In genomic region chr17:50931003-50931878, GRCh38 we compare ENCODE assay signal across 1 cellular context.
TF ChIP-seq lines count a peak whose summit lies in the region.

No MANE protein-coding gene starts in this region.

TF ChIP-seq in A549, 52 proteins besides CTCF, POLR2A, EP300 and RAD21 (continued from another document):
- TF ChIP-seq MAX (IDR thresholded peaks at IDR 0.05) (peak; percentile 86), JUNB (IDR thresholded peaks at IDR 0.05) (no peak), TP53 (CRISPR knock-in tag; IDR thresholded peaks at IDR 0.05) (peak; percentile 89), HEYL (CRISPR knock-in tag; IDR thresholded peaks at IDR 0.05) (peak; percentile 75; the same call in 1 of the 2 replicates), NR3C1 (IDR thresholded peaks at IDR 0.05) (no peak), ELK1 (IDR thresholded peaks at IDR 0.05; ENCODE audit: low read depth, low read length) (no peak), TFCP2L1 (CRISPR knock-in tag; IDR thresholded peaks at IDR 0.05) (peak; percentile 16; the same call in 1 of the 2 replicates), SREBF2 (IDR thresholded peaks at IDR 0.05) (no peak), USF2 (IDR thresholded peaks at IDR 0.05) (no peak), REST (IDR thresholded peaks at IDR 0.05) (no peak), GATA3 (IDR thresholded peaks at IDR 0.05; ENCODE audit: borderline replicate concordance) (0 out of 2 replicates have a peak, but pooled peaks have one; percentile 45), ZFP36 (IDR thresholded peaks at IDR 0.05; ENCODE audit: borderline replicate concordance, partially characterized antibody) (no peak), KDM1A (IDR thresholded peaks at IDR 0.05; ENCODE audit: low read depth) (no peak), NFE2L2 (conservative IDR thresholded peaks at IDR 0.05; ENCODE audit: low read length) (no peak), HOXB5 (CRISPR knock-in tag; IDR thresholded peaks at IDR 0.05) (peak; percentile 65), HOXB13 (CRISPR knock-in tag; IDR thresholded peaks at IDR 0.05; ENCODE audit: low read depth) (peak; percentile 93; the same call in 1 of the 2 replicates), MAFK (IDR thresholded peaks at IDR 0.05; ENCODE audit: partially characterized antibody) (no peak), MYC (IDR thresholded peaks at IDR 0.05; ENCODE audit: borderline replicate concordance, low read length) (no peak), EHMT2 (IDR thresholded peaks at IDR 0.05; ENCODE audit: low read depth) (no peak), FOXS1 (CRISPR knock-in tag; IDR thresholded peaks at IDR 0.05) (no peak), CHD4 (IDR thresholded peaks at IDR 0.05; ENCODE audit: borderline replicate concordance) (no peak), FOSB (CRISPR knock-in tag; IDR thresholded peaks at IDR 0.05) (no peak; the same call in 1 of the 2 replicates), ATOH8 (CRISPR knock-in tag; IDR thresholded peaks at IDR 0.05; ENCODE audit: low read depth) (peak; percentile 94), CBX8 (IDR thresholded peaks at IDR 0.05) (no peak), RARB (CRISPR knock-in tag; IDR thresholded peaks at IDR 0.05) (no peak), KDM5A (IDR thresholded peaks at IDR 0.05) (no peak), SMC3 (IDR thresholded peaks at IDR 0.05) (peak; percentile 9; the same call in 2 of the 3 replicates), BCL3 (IDR thresholded peaks at IDR 0.05) (no peak; the same call in 2 of the 3 replicates), RCOR1 (IDR thresholded peaks at IDR 0.05; ENCODE audit: low read depth, low read length) (no peak), CEBPB (IDR thresholded peaks at IDR 0.05) (peak; percentile 91 to 94), HDAC2 (IDR thresholded peaks at IDR 0.05) (no peak), JUN (IDR thresholded peaks at IDR 0.05) (peak; percentile 76 to 88; a peak in 4 of 5 replicates), MAZ (IDR thresholded peaks at IDR 0.05; ENCODE audit: borderline replicate concordance, low read depth, low read length) (no peak)
